ENCODE assay signal across 20 cellular contexts in genomic region chr5:180367991-180368390, GRCh38. TPM values are rescaled to one million over a fixed set of nuclear protein-coding genes. Genes with fewer than 3 reads are reported as not detected.
A peak's percentile ranks its signal among the peaks of the same experiment; 100 is the strongest.
DNase-seq lines count a peak whose midpoint lies in the region; ATAC-seq lines count a peak whose summit lies in the region.
"Had no signal": no experiment of that assay in that cellular context is flagged by ENCODE, and none has a peak within 500 bp of the region (broad histone marks: within the 10 kb centered on the region; RNA-seq: fewer than 3 reads in every experiment).

No MANE protein-coding gene starts in this region.

- intact Hi-C loops in posterior cingulate gyrus (cut with DNase I), result loop anchor here (5.0 kb wide), 1 partner anchor 76 kb away; the partner anchor contains the start of gene MAPK9

- ATAC-seq in HG03342 (IDR thresholded peaks at IDR 0.05; ENCODE audit: unreplicated experiment), result no peak
- ATAC-seq in GM18519 (IDR thresholded peaks at IDR 0.05; ENCODE audit: low FRiP score, unreplicated experiment), result no peak

- DNase-seq in amygdala (lab: John Stamatoyannopoulos, UW) (peak in 48 of 56 donors; percentile 24 to 86 (median 57)), globus pallidus (ENCODE audit: low spot score) (peak; percentile 89), midbrain (lab: John Stamatoyannopoulos, UW) (peak; percentile 67), posterior cingulate gyrus (peak in 9 of 10 donors; percentile 49 to 95 (median 65)), ureter (ENCODE audit: low spot score) (no peak), glomerular visceral epithelial cell (ENCODE audit: extremely low spot score) (no peak)
- DNase-seq: CD4-positive, CD25-positive, alpha-beta regulatory T cell; DMS79; IMR-90; MV-4-11; NCI-H1105 treated with DMSO at 0.1 percent for 48 hours; NCI-H2029 treated with DMSO at 0.1 percent for 48 hours; NCI-H226; NCI-H510A treated with DMSO at 0.1 percent for 48 hours; NCI-H748 treated with DMSO at 0.1 percent for 48 hours; PC-9; RPMI8226; SHP77 had no signal

RNA-seq across cellular contexts. Expression of gene GFPT2, which starts 14.9 kb away (rescaled TPM):
- total RNA-seq in ureter, result 20.0 TPM
- total RNA-seq: CD4-positive, CD25-positive, alpha-beta regulatory T cell had no signal

Comparison
In these comparisons a context has a peak if more than half of its experiments do, and no peak if none do; other contexts are left out.
1. DNase-seq: peak in amygdala (48 of 56), globus pallidus (single experiment), midbrain (single experiment) and posterior cingulate gyrus (9 of 10); none in ureter (single experiment) and glomerular visceral epithelial cell (single experiment).